ENCODE assay signal across 1 cellular context in the genomic region with DNA sequence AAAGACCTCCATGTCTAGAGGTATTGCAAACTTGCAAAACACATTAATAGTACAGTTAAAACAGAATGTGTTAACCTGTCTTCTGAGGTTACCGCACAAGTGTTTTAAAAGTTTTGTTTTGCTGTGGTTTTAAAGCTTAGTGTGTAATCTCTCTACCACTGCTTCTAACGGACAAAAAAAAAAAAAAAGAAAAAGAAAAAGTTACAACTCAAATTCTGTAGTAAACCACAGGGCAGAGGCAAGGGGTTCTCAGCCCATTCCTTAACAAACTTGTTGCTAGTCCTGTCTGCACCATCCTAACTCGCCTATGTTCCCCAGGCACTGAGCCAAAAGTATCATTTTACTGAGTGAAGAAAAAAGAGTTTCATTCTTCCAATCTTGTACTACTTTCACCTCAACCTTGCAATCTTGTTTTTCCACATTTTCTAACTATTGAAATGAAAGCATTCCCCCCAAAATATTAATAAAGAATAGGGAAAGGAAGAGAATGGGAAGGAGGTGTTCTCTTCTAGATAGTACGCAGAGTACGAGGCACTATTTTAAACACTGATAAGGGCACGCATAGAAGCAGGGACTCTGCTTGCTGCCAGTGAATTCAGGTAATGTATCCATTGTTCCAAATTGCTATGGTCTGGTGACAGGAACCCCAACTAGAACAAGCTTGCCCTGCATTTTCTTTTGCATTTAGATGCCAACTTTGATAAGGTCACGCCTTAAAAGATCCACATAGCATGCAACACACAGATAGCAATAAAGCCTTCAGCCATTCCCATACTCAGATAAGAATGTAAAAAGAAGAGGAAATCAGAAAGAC.
TF ChIP-seq lines count a peak whose summit lies in the region.

No MANE protein-coding gene starts in this region.

TF ChIP-seq in HepG2, 621 proteins besides CTCF, POLR2A, EP300 and RAD21:
- TF ChIP-seq, protein P1, sequence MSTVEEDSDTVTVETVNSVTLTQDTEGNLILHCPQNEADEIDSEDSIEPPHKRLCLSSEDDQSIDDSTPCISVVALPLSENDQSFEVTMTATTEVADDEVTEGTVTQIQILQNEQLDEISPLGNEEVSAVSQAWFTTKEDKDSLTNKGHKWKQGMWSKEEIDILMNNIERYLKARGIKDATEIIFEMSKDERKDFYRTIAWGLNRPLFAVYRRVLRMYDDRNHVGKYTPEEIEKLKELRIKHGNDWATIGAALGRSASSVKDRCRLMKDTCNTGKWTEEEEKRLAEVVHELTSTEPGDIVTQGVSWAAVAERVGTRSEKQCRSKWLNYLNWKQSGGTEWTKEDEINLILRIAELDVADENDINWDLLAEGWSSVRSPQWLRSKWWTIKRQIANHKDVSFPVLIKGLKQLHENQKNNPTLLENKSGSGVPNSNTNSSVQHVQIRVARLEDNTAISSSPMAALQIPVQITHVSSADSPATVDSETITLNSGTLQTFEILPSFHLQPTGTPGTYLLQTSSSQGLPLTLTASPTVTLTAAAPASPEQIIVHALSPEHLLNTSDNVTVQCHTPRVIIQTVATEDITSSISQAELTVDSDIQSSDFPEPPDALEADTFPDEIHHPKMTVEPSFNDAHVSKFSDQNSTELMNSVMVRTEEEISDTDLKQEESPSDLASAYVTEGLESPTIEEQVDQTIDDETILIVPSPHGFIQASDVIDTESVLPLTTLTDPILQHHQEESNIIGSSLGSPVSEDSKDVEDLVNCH (CRISPR knock-in tag; IDR thresholded peaks at IDR 0.05), result no peak
- TF ChIP-seq ZNF143 (CRISPR knock-in tag; IDR thresholded peaks at IDR 0.05) (no peak), MBNL3 (CRISPR knock-in tag; conservative IDR thresholded peaks at IDR 0.05) (no peak), NKX3-1 (CRISPR knock-in tag; IDR thresholded peaks at IDR 0.05) (no peak)
